8 cellular contexts compared by ENCODE assay signal in genomic region chr1:179082308-179083030, GRCh38. TPM values are rescaled to one million over a fixed set of nuclear protein-coding genes. Genes with fewer than 3 reads are reported as not detected.
DNase-seq lines count a peak whose midpoint lies in the region; ATAC-seq and TF ChIP-seq lines count a peak whose summit lies in the region.

No MANE protein-coding gene starts in this region.

- intact Hi-C loops in dorsolateral prefrontal cortex (cut with DNase I): loop anchor here (2.0 to 5.0 kb wide), 6 partner anchors 65 to 730 kb away; partner anchors contain the start of gene AXDND1 (in 1 of the 2)

- DNase-seq in GM10248 (ENCODE audit: extremely low spot score): peak; percentile 44
- peak; percentile 56 for DNase-seq in KBM-7
- peak; percentile 42 for DNase-seq in WTC11 (ENCODE audit: low spot score)
- peak in 3 of 10 donors; percentile 44 to 57 (median 50) for DNase-seq in dorsolateral prefrontal cortex
- peak; percentile 44 for DNase-seq in medulla oblongata (ENCODE audit: extremely low spot score)
- DNase-seq in NCI-H1930 (lab: John Stamatoyannopoulos, UW): no peak

- H3K27ac Mint-ChIP-seq in WTC11: no peak overlapping the region
- H3K27ac Mint-ChIP-seq in stimulated activated memory B cell treated with anti-CD40 and anti-IgM and Interleukin-4, amounts not matched to agents 10 μg/mL and 1 μg/mL and 100 μg/mL, for 72 hours: peak overlapping the region; percentile 98

- no peaks in the 10 kb centered on the region for H3K9me3 Mint-ChIP-seq in WTC11
- H3K9me3 Mint-ChIP-seq in stimulated activated memory B cell treated with anti-CD40 and anti-IgM and Interleukin-4, amounts not matched to agents 10 μg/mL and 1 μg/mL and 100 μg/mL, for 72 hours: no peaks in the 10 kb centered on the region

- peaks cover 28% of the 10 kb centered on the region for H3K4me1 Mint-ChIP-seq in WTC11
- peaks cover 49% of the 10 kb centered on the region for H3K4me1 Mint-ChIP-seq in stimulated activated memory B cell treated with anti-CD40 and anti-IgM and Interleukin-4, amounts not matched to agents 10 μg/mL and 1 μg/mL and 100 μg/mL, for 72 hours

- ATAC-seq in GM21825 (IDR thresholded peaks at IDR 0.05; ENCODE audit: unreplicated experiment) (peak; percentile 15), WTC11 (peak; percentile 13)
- peak; percentile 54 for ATAC-seq in stimulated activated memory B cell treated with anti-CD40 and anti-IgM and Interleukin-4, amounts not matched to agents 10 μg/mL and 1 μg/mL and 100 μg/mL, for 72 hours

- H3K27me3 Mint-ChIP-seq in WTC11 (ENCODE audit: low read depth): no peaks in the 10 kb centered on the region
- no peaks in the 10 kb centered on the region for H3K27me3 Mint-ChIP-seq in stimulated activated memory B cell treated with anti-CD40 and anti-IgM and Interleukin-4, amounts not matched to agents 10 μg/mL and 1 μg/mL and 100 μg/mL, for 72 hours

- H3K4me3 ChIP-seq in dorsolateral prefrontal cortex: peak overlapping the region; percentile 62 to 100 (median 93)

- peaks cover 7% of the 10 kb centered on the region; the same call in 1 of the 2 replicates for H3K36me3 Mint-ChIP-seq in WTC11
- peaks cover 14% of the 10 kb centered on the region for H3K36me3 Mint-ChIP-seq in stimulated activated memory B cell treated with anti-CD40 and anti-IgM and Interleukin-4, amounts not matched to agents 10 μg/mL and 1 μg/mL and 100 μg/mL, for 72 hours

- CTCF ChIA-PET in GM10248 (lab: Yijun Ruan, JAX) (interaction anchor here (0.7 to 8.1 kb wide), 7 partner anchors 39 to 871 kb away, joined by 3 to 89 read pairs (median 7); partner anchors contain the start of genes CEP350 and SOAT1), WTC11 (lab: Charles Lee) (interaction anchor here (0.7 to 1.4 kb wide), 7 partner anchors 23 to 728 kb away, joined by 3 to 7 read pairs (median 3); partner anchors contain the start of gene SOAT1)

- H3K4me3 Mint-ChIP-seq in WTC11: peak overlapping the region; percentile 89
- H3K4me3 Mint-ChIP-seq in stimulated activated memory B cell treated with anti-CD40 and anti-IgM and Interleukin-4, amounts not matched to agents 10 μg/mL and 1 μg/mL and 100 μg/mL, for 72 hours: peak overlapping the region; percentile 96

- TF ChIP-seq CTCF in GM10248 (IDR thresholded peaks at IDR 0.05; ENCODE audit: control extremely low read depth, extremely low read depth, low read depth, missing control alignments): no peak
- TF ChIP-seq CTCF in WTC11 (IDR thresholded peaks at IDR 0.05): no peak
- peak in 1 of 56 donors; percentile 9 for TF ChIP-seq CTCF in dorsolateral prefrontal cortex (IDR thresholded peaks at IDR 0.05 in 54 of 56, conservative IDR thresholded peaks at IDR 0.05 in 2 of 56; ENCODE audit: low read depth in 1 of 56, partially characterized antibody in 56 of 56)

- in situ Hi-C loops in KBM-7 (cut with MboI; ENCODE audit: low pct_unique_long_range_greater_than_20kb, low sequenced_read_pairs): loop anchor here (25.0 kb wide), 1 partner anchor 280 kb away; the partner anchor contains the start of gene AXDND1

- peak overlapping the region in 57 of 59 donors; percentile 3 to 90 (median 75) for H3K27ac ChIP-seq in dorsolateral prefrontal cortex

- H3K27me3 ChIP-seq in dorsolateral prefrontal cortex: no peaks in the 10 kb centered on the region

- POLR2A ChIA-PET in GM10248 (lab: Yijun Ruan, JAX) (interaction anchor here (0.6 to 1.2 kb wide), 3 partner anchors 9 to 174 kb away, joined by 3 read pairs; no protein-coding TSS in a partner anchor), WTC11 (lab: Charles Lee) (interaction anchor here (0.6 to 1.0 kb wide), 3 partner anchors 112 to 732 kb away, joined by 3 to 4 read pairs (median 3); partner anchors contain the start of gene SOAT1)

TF ChIP-seq in WTC11, 78 proteins besides CTCF, POLR2A, EP300 and RAD21 (continues in another document):
- TF ChIP-seq FOXK1 (CRISPR knock-in tag; IDR thresholded peaks at IDR 0.05): 0 out of 2 replicates have a peak, but pooled peaks have one; percentile 14
- TF ChIP-seq GTF2I (CRISPR knock-in tag; conservative IDR thresholded peaks at IDR 0.05): no peak
- TF ChIP-seq CDX4 (CRISPR knock-in tag; IDR thresholded peaks at IDR 0.05; ENCODE audit: borderline replicate concordance): no peak
- no peak for TF ChIP-seq TP53 (CRISPR knock-in tag; IDR thresholded peaks at IDR 0.05)
- no peak for TF ChIP-seq ZBTB21 (CRISPR knock-in tag; IDR thresholded peaks at IDR 0.05; ENCODE audit: borderline replicate concordance)
- no peak for TF ChIP-seq HMGA2 (CRISPR knock-in tag; IDR thresholded peaks at IDR 0.05)
- TF ChIP-seq NR2C2 (CRISPR knock-in tag; IDR thresholded peaks at IDR 0.05): no peak
- TF ChIP-seq OVOL2 (CRISPR knock-in tag; IDR thresholded peaks at IDR 0.05; ENCODE audit: borderline replicate concordance): no peak
- TF ChIP-seq, protein P1, sequence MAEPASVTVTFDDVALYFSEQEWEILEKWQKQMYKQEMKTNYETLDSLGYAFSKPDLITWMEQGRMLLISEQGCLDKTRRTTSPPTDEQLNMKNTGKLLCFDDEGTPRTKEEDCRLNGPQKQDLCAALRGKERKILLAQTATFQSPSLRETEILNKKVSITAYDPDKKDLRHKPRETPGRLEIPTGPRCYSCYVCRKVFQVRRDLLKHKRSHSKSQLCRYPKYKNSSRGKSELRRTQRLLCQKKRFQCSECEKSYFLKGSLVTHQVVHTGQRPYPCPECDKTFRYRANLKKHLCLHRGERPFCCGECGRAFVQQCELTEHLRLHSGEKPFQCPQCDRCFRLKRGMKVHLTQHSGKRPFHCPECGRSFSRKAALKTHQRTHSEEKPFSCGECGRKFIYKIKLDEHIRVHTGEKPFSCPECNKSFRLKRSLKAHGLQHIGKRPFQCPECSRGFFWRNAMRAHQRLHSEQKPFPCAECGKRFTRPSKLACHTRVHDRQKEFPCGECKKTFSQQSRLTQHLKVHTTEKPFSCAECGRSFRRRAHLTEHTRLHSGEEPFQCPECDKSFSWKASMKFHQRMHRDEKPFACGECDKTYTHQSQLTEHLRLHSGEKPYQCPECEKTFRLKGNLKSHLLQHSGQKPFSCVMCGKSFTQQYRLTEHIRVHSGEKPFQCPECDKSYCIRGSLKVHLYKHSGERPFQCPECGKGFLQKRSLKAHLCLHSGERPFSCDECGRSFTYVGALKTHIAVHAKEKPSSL (CRISPR knock-in tag; conservative IDR thresholded peaks at IDR 0.05): no peak
- TF ChIP-seq GRHL2 (CRISPR knock-in tag; IDR thresholded peaks at IDR 0.05; ENCODE audit: insufficient replicate concordance, severe bottlenecking): no peak
- TF ChIP-seq SMAD3 (CRISPR knock-in tag; IDR thresholded peaks at IDR 0.05; ENCODE audit: borderline replicate concordance): no peak
- no peak for TF ChIP-seq E2F1 (CRISPR knock-in tag; IDR thresholded peaks at IDR 0.05)
- TF ChIP-seq E2F5 (CRISPR knock-in tag; IDR thresholded peaks at IDR 0.05): no peak
- no peak for TF ChIP-seq HMGXB4 (CRISPR knock-in tag; IDR thresholded peaks at IDR 0.05)
- TF ChIP-seq RORB (CRISPR knock-in tag; IDR thresholded peaks at IDR 0.05): no peak
- TF ChIP-seq SMAD4 (CRISPR knock-in tag; IDR thresholded peaks at IDR 0.05): no peak
- TF ChIP-seq ESRRA (CRISPR knock-in tag; IDR thresholded peaks at IDR 0.05; ENCODE audit: borderline replicate concordance): no peak
- no peak for TF ChIP-seq SOX15 (CRISPR knock-in tag; IDR thresholded peaks at IDR 0.05)

RNA-seq across cellular contexts. Expression of gene TOR3A, which starts 0.6 kb away (rescaled TPM):
- total RNA-seq in WTC11 (2021) (17.2 to 20.5 TPM (median 18.0 TPM) in 3 replicates), dorsolateral prefrontal cortex (10 to 100 TPM; 11.7 to 24.9 (median 16.3) TPM)

RNA-seq across cellular contexts. Expression of gene FAM20B, which starts 56.8 kb away (rescaled TPM):
- total RNA-seq in WTC11 (2021): 36.1 to 37.6 TPM (median 36.7 TPM) in 3 replicates
- 10 to 100 TPM; 36.3 to 88.4 (median 59.5) TPM for total RNA-seq in dorsolateral prefrontal cortex

Comparison
In these comparisons a context has a peak if more than half of its experiments do, and no peak if none do; other contexts are left out.
1. DNase-seq: peak in GM10248 (single experiment), KBM-7 (single experiment), WTC11 (single experiment) and medulla oblongata (single experiment); none in NCI-H1930 (0 of 2).
2. Peak in every context shown above with its lines, with median percentiles within 50 percentile points of each other: ATAC-seq.